Comparison of ENCODE assay signal across 1 cellular context in the genomic region with DNA sequence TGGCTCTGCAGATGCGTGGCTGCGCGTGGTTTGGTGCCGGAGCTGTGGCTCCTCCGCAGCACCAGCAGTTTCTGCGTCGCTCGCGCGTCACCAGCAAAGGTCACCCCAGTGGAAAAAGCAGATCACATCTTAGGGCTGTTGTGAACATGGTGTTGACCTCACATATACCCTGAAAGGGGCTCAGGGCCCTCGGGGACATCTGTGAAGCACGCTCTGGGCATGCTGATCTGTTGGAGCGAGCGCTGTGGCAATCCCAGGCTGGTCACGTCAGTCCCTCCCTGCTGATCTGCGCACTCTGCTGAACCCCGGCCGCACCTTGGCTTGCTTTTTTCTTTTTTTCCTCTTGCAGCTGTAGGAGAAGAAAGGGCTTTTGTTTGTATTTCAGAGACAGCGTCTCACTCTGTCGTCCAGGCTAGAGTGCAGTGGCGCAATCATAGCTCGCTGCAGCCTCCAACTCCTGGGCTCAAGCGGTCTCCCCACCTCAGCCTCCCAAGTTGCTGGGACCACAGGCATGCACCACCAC.
TF ChIP-seq lines count a peak whose summit lies in the region.

No MANE protein-coding gene starts in this region.

TF ChIP-seq in HepG2, 621 proteins besides CTCF, POLR2A, EP300 and RAD21 (continued from another document and continues in another):
- TF ChIP-seq, protein P1, sequence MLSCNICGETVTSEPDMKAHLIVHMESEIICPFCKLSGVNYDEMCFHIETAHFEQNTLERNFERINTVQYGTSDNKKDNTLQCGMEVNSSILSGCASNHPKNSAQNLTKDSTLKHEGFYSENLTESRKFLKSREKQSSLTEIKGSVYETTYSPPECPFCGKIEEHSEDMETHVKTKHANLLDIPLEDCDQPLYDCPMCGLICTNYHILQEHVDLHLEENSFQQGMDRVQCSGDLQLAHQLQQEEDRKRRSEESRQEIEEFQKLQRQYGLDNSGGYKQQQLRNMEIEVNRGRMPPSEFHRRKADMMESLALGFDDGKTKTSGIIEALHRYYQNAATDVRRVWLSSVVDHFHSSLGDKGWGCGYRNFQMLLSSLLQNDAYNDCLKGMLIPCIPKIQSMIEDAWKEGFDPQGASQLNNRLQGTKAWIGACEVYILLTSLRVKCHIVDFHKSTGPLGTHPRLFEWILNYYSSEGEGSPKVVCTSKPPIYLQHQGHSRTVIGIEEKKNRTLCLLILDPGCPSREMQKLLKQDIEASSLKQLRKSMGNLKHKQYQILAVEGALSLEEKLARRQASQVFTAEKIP (CRISPR knock-in tag; IDR thresholded peaks at IDR 0.05; ENCODE audit: borderline replicate concordance): no peak
- TF ChIP-seq ZNF367 (CRISPR knock-in tag; IDR thresholded peaks at IDR 0.05; ENCODE audit: borderline replicate concordance) (no peak), IRF2 (CRISPR knock-in tag; IDR thresholded peaks at IDR 0.05) (peak; percentile 79), HMG20A (CRISPR knock-in tag; IDR thresholded peaks at IDR 0.05; ENCODE audit: borderline replicate concordance) (peak; percentile 55; the same call in 1 of the 2 replicates), SMC3 (IDR thresholded peaks at IDR 0.05; ENCODE audit: low read length) (no peak; the same call in 1 of the 2 replicates), ZNF709 (CRISPR knock-in tag; IDR thresholded peaks at IDR 0.05) (no peak), CREB1 (IDR thresholded peaks at IDR 0.05) (no peak), CREB1 (CRISPR knock-in tag; IDR thresholded peaks at IDR 0.05) (0 out of 2 replicates have a peak, but pooled peaks have one; percentile 48), ZNF607 (CRISPR knock-in tag; IDR thresholded peaks at IDR 0.05; ENCODE audit: borderline replicate concordance) (no peak), NFKB2 (CRISPR knock-in tag; IDR thresholded peaks at IDR 0.05; ENCODE audit: borderline replicate concordance) (peak; percentile 12; the same call in 1 of the 2 replicates), DMAP1 (CRISPR knock-in tag; IDR thresholded peaks at IDR 0.05) (0 out of 2 replicates have a peak, but pooled peaks have one; percentile 44), THYN1 (CRISPR knock-in tag; IDR thresholded peaks at IDR 0.05; ENCODE audit: borderline replicate concordance, low read depth) (no peak), ZNF660 (CRISPR knock-in tag; IDR thresholded peaks at IDR 0.05; ENCODE audit: borderline replicate concordance, low read depth) (no peak), MAZ (IDR thresholded peaks at IDR 0.05; ENCODE audit: borderline replicate concordance, low read depth, low read length) (no peak), MAZ (CRISPR knock-in tag; IDR thresholded peaks at IDR 0.05; ENCODE audit: low read depth) (no peak), RFX1 (IDR thresholded peaks at IDR 0.05) (no peak), ARNT (IDR thresholded peaks at IDR 0.05) (no peak), POLR2AphosphoS5 (IDR thresholded peaks at IDR 0.05; ENCODE audit: low read depth, low read length) (no peak), PAX8 (CRISPR knock-in tag; IDR thresholded peaks at IDR 0.05; ENCODE audit: borderline replicate concordance) (no peak), ZNF614 (CRISPR knock-in tag; IDR thresholded peaks at IDR 0.05; ENCODE audit: borderline replicate concordance) (no peak; the same call in 1 of the 2 replicates), PRPF4 (IDR thresholded peaks at IDR 0.05; ENCODE audit: low read depth, low read length, poor library complexity, severe bottlenecking) (peak; percentile 10), AGO1 (IDR thresholded peaks at IDR 0.05; ENCODE audit: low read depth, low read length, poor library complexity, severe bottlenecking) (no peak), NFYC (CRISPR knock-in tag; IDR thresholded peaks at IDR 0.05) (no peak), YEATS2 (CRISPR knock-in tag; IDR thresholded peaks at IDR 0.05; ENCODE audit: borderline replicate concordance) (peak; percentile 34; the same call in 1 of the 2 replicates), MIXL1 (CRISPR knock-in tag; IDR thresholded peaks at IDR 0.05) (peak; percentile 62), ZNF747 (CRISPR knock-in tag; IDR thresholded peaks at IDR 0.05; ENCODE audit: borderline replicate concordance) (no peak), MBNL3 (CRISPR knock-in tag; conservative IDR thresholded peaks at IDR 0.05) (no peak), ISL2 (CRISPR knock-in tag; IDR thresholded peaks at IDR 0.05) (no peak), SP140L (CRISPR knock-in tag; IDR thresholded peaks at IDR 0.05; ENCODE audit: borderline replicate concordance) (no peak), ZNF446 (CRISPR knock-in tag; IDR thresholded peaks at IDR 0.05) (no peak), TGIF2 (CRISPR knock-in tag; IDR thresholded peaks at IDR 0.05) (no peak), ELF1 (CRISPR knock-in tag; IDR thresholded peaks at IDR 0.05) (no peak), ZNF510 (CRISPR knock-in tag; IDR thresholded peaks at IDR 0.05; ENCODE audit: low read depth) (no peak)
- TF ChIP-seq, protein P2, sequence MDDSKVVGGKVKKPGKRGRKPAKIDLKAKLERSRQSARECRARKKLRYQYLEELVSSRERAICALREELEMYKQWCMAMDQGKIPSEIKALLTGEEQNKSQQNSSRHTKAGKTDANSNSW (CRISPR knock-in tag; IDR thresholded peaks at IDR 0.05; ENCODE audit: borderline replicate concordance): no peak
- TF ChIP-seq, protein P3, sequence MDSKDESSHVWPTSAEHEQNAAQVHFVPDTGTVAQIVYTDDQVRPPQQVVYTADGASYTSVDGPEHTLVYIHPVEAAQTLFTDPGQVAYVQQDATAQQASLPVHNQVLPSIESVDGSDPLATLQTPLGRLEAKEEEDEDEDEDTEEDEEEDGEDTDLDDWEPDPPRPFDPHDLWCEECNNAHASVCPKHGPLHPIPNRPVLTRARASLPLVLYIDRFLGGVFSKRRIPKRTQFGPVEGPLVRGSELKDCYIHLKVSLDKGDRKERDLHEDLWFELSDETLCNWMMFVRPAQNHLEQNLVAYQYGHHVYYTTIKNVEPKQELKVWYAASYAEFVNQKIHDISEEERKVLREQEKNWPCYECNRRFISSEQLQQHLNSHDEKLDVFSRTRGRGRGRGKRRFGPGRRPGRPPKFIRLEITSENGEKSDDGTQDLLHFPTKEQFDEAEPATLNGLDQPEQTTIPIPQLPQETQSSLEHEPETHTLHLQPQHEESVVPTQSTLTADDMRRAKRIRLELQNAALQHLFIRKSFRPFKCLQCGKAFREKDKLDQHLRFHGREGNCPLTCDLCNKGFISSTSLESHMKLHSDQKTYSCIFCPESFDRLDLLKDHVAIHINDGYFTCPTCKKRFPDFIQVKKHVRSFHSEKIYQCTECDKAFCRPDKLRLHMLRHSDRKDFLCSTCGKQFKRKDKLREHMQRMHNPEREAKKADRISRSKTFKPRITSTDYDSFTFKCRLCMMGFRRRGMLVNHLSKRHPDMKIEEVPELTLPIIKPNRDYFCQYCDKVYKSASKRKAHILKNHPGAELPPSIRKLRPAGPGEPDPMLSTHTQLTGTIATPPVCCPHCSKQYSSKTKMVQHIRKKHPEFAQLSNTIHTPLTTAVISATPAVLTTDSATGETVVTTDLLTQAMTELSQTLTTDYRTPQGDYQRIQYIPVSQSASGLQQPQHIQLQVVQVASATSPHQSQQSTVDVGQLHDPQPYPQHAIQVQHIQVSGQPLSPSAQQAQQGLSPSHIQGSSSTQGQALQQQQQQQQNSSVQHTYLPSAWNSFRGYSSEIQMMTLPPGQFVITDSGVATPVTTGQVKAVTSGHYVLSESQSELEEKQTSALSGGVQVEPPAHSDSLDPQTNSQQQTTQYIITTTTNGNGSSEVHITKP (CRISPR knock-in tag; IDR thresholded peaks at IDR 0.05; ENCODE audit: low read depth): no peak
- TF ChIP-seq, protein P4, sequence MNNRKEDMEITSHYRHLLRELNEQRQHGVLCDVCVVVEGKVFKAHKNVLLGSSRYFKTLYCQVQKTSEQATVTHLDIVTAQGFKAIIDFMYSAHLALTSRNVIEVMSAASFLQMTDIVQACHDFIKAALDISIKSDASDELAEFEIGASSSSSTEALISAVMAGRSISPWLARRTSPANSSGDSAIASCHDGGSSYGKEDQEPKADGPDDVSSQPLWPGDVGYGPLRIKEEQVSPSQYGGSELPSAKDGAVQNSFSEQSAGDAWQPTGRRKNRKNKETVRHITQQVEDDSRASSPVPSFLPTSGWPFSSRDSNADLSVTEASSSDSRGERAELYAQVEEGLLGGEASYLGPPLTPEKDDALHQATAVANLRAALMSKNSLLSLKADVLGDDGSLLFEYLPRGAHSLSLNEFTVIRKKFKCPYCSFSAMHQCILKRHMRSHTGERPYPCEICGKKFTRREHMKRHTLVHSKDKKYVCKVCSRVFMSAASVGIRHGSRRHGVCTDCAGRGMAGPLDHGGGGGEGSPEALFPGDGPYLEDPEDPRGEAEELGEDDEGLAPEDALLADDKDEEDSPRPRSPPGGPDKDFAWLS (CRISPR knock-in tag; IDR thresholded peaks at IDR 0.05; ENCODE audit: borderline replicate concordance): no peak
- TF ChIP-seq, protein P5, sequence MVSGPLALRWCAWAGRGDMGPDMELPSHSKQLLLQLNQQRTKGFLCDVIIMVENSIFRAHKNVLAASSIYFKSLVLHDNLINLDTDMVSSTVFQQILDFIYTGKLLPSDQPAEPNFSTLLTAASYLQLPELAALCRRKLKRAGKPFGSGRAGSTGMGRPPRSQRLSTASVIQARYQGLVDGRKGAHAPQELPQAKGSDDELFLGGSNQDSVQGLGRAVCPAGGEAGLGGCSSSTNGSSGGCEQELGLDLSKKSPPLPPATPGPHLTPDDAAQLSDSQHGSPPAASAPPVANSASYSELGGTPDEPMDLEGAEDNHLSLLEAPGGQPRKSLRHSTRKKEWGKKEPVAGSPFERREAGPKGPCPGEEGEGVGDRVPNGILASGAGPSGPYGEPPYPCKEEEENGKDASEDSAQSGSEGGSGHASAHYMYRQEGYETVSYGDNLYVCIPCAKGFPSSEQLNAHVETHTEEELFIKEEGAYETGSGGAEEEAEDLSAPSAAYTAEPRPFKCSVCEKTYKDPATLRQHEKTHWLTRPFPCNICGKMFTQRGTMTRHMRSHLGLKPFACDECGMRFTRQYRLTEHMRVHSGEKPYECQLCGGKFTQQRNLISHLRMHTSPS (CRISPR knock-in tag; IDR thresholded peaks at IDR 0.05; ENCODE audit: low read depth): no peak
- TF ChIP-seq, protein P6, sequence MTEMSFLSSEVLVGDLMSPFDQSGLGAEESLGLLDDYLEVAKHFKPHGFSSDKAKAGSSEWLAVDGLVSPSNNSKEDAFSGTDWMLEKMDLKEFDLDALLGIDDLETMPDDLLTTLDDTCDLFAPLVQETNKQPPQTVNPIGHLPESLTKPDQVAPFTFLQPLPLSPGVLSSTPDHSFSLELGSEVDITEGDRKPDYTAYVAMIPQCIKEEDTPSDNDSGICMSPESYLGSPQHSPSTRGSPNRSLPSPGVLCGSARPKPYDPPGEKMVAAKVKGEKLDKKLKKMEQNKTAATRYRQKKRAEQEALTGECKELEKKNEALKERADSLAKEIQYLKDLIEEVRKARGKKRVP (CRISPR knock-in tag; IDR thresholded peaks at IDR 0.05): peak in 1 of 2 experiments; percentile 25; a peak in 1 of 4 replicates
- TF ChIP-seq, protein P7, sequence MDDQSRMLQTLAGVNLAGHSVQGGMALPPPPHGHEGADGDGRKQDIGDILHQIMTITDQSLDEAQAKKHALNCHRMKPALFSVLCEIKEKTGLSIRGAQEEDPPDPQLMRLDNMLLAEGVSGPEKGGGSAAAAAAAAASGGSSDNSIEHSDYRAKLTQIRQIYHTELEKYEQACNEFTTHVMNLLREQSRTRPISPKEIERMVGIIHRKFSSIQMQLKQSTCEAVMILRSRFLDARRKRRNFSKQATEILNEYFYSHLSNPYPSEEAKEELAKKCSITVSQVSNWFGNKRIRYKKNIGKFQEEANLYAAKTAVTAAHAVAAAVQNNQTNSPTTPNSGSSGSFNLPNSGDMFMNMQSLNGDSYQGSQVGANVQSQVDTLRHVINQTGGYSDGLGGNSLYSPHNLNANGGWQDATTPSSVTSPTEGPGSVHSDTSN (CRISPR knock-in tag; IDR thresholded peaks at IDR 0.05; ENCODE audit: borderline replicate concordance): no peak
- TF ChIP-seq, protein P8, sequence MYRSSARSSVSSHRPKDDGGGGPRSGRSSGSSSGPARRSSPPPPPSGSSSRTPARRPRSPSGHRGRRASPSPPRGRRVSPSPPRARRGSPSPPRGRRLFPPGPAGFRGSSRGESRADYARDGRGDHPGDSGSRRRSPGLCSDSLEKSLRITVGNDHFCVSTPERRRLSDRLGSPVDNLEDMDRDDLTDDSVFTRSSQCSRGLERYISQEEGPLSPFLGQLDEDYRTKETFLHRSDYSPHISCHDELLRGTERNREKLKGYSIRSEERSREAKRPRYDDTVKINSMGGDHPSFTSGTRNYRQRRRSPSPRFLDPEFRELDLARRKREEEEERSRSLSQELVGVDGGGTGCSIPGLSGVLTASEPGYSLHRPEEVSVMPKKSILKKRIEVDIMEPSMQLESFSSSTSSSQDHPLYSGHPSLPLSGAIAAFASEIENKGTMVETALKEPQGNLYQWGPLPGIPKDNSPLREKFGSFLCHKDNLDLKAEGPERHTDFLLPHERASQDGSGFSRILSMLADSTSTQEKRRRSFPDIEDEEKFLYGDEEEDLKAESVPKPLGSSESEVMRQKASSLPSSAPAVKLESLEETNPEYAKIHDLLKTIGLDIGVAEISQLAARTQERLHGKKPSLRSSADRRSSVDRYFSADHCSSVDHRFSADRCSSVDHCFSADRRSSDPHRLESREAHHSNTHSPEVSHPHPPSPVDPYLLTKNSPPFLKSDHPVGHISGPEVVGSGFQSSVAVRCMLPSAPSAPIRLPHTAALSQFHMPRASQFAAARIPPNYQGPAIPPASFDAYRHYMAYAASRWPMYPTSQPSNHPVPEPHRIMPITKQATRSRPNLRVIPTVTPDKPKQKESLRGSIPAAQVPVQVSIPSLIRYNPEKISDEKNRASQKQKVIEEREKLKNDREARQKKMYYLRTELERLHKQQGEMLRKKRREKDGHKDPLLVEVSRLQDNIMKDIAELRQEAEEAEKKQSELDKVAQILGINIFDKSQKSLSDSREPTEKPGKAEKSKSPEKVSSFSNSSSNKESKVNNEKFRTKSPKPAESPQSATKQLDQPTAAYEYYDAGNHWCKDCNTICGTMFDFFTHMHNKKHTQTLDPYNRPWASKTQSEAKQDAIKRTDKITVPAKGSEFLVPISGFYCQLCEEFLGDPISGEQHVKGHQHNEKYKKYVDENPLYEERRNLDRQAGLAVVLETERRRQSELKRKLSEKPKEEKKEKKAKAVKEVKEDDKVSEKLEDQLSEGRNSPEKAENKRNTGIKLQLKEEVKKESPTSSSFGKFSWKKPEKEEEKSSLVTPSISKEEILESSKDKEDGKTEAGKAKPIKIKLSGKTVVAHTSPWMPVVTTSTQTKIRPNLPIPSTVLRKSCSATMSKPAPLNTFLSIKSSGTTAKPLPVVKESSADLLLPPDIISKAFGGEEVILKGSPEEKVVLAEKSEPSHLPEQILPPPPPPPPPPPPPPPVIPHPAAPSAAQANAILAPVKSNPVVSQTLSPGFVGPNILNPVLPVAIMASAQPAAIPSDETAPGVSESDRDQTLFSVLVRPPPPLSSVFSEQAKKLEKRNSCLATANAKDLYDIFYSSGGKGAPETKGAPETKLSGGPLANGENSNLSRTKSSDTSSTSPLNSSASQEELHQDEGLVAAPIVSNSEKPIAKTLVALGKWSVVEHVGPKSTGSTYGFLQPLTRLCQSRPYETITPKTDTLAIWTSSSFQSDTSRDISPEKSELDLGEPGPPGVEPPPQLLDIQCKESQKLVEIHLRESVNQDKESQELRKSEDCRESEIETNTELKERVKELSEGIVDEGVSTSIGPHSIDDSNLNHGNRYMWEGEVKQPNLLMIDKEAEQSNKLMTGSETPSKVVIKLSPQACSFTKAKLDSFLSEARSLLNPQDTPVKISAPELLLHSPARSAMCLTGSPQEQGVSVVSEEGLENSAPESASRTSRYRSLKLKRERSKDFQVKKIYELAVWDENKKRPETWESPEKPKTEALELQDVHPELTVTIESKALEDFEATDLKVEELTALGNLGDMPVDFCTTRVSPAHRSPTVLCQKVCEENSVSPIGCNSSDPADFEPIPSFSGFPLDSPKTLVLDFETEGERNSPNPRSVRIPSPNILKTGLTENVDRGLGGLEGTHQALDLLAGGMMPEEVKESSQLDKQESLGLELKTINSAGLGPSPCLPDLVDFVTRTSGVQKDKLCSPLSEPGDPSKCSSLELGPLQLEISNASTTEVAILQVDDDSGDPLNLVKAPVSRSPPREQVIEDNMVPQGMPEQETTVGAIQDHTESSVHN (CRISPR knock-in tag; IDR thresholded peaks at IDR 0.05): no peak
